Comparison of ENCODE assay signal across 9 cellular contexts in genomic region chr15:89442671-89443307, GRCh38. TPM values are rescaled to one million over a fixed set of nuclear protein-coding genes. Genes with fewer than 3 reads are reported as not detected.
DNase-seq lines count a peak whose midpoint lies in the region; ATAC-seq and TF ChIP-seq lines count a peak whose summit lies in the region.
"Had no signal": no experiment of that assay in that cellular context is flagged by ENCODE, and none has a peak within 500 bp of the region (broad histone marks: within the 10 kb centered on the region; RNA-seq: fewer than 3 reads in every experiment).

No MANE protein-coding gene starts in this region.

- 53 to 57% (median 54%) methylated on average over 17 to 19 of the region's 19 CpGs for WGBS in ovary, 3 donors

- H3K4me1 Mint-ChIP-seq in nephron, result peaks cover 5% of the 10 kb centered on the region

- no peak overlapping the region for H3K27ac Mint-ChIP-seq in nephron
- H3K27ac Mint-ChIP-seq: activated naive CD8-positive, alpha-beta T cell had no signal

- DNase-seq in NCI-H510A treated with DMSO at 0.1 percent for 48 hours (lab: John Stamatoyannopoulos, UW), result peak; percentile 17
- DNase-seq in NCI-H510A (lab: John Stamatoyannopoulos, UW), result no peak
- DNase-seq in Kasumi-1 (lab: John Stamatoyannopoulos, UW), result peak; percentile 25 to 29
- DNase-seq in SW 1271 (lab: John Stamatoyannopoulos, UW), result peak; percentile 35 to 42
- DNase-seq in dorsolateral prefrontal cortex, result peak; percentile 21 to 79 (median 66)
- DNase-seq in ovary, result no peak

- peak; percentile 30 to 77 (median 67) for TF ChIP-seq CTCF in dorsolateral prefrontal cortex (IDR thresholded peaks at IDR 0.05 in 54 of 56, conservative IDR thresholded peaks at IDR 0.05 in 2 of 56; ENCODE audit: low read depth in 1 of 56, partially characterized antibody in 56 of 56)
- peak; percentile 34 to 63 (median 46) for TF ChIP-seq CTCF in nephron (IDR thresholded peaks at IDR 0.05; ENCODE audit: unreplicated experiment in 3 of 3)
- TF ChIP-seq CTCF in ovary (IDR thresholded peaks at IDR 0.05), result no peak

- no peaks in the 10 kb centered on the region for H3K9me3 ChIP-seq in ovary

- H3K4me3 ChIP-seq in dorsolateral prefrontal cortex (no peak overlapping the region), ovary (no peak overlapping the region)

- intact Hi-C loops in dorsolateral prefrontal cortex (cut with DNase I) (no loop called here), ovary (cut with DNase I) (no loop called here)

- H3K36me3 Mint-ChIP-seq in nephron (ENCODE audit: low read depth), result no peaks in the 10 kb centered on the region
- H3K36me3 Mint-ChIP-seq: activated naive CD8-positive, alpha-beta T cell had no signal

- ATAC-seq in GM21723 (IDR thresholded peaks at IDR 0.05; ENCODE audit: unreplicated experiment), result no peak

- H3K27ac ChIP-seq in dorsolateral prefrontal cortex (no peak overlapping the region), ovary (no peak overlapping the region)

- no peak for TF ChIP-seq POLR2A in ovary (IDR thresholded peaks at IDR 0.05)

- H3K4me3 Mint-ChIP-seq in nephron, result no peak overlapping the region
- H3K4me3 Mint-ChIP-seq: activated naive CD8-positive, alpha-beta T cell had no signal

- H3K27me3 Mint-ChIP-seq in nephron (ENCODE audit: low read depth), result peaks cover 45% of the 10 kb centered on the region

- no peak for TF ChIP-seq EP300 in ovary (IDR thresholded peaks at IDR 0.05)

- no peaks in the 10 kb centered on the region for H3K36me3 ChIP-seq in ovary

- H3K4me1 ChIP-seq in ovary (ENCODE audit: insufficient read depth), result no peaks in the 10 kb centered on the region

- peaks cover 0 to 13% (median 0%) of the 10 kb centered on the region in 45 donors for H3K27me3 ChIP-seq in dorsolateral prefrontal cortex
- no peaks in the 10 kb centered on the region for H3K27me3 ChIP-seq in ovary

- H3K9me3 Mint-ChIP-seq in nephron, result no peaks in the 10 kb centered on the region

RNA-seq across cellular contexts. Expression of gene RHCG, which starts 53.6 kb away (rescaled TPM):
- total RNA-seq in dorsolateral prefrontal cortex (10 to 100 TPM in 28 of 120 experiments, 1 to 10 TPM in 92; 3.5 to 13.9 (median 8.1) TPM), ovary (under 1 TPM in 2 of 7 donors, not detected in 5; 0.23 to 0.67 TPM)
- not detected for polyA plus RNA-seq in ovary

Comparison
In these comparisons a context has a peak if more than half of its experiments do, and no peak if none do; other contexts are left out.
1. DNase-seq: peak in NCI-H510A treated with DMSO at 0.1 percent for 48 hours (single experiment), Kasumi-1 (2 of 2), SW 1271 (2 of 2) and dorsolateral prefrontal cortex (10 of 10); none in NCI-H510A (single experiment) and ovary (0 of 5).
2. CTCF ChIP-seq: peak in dorsolateral prefrontal cortex (56 of 56) and nephron (3 of 3); none in ovary (0 of 3).